11 cellular contexts compared by ENCODE assay signal in the genomic region with DNA sequence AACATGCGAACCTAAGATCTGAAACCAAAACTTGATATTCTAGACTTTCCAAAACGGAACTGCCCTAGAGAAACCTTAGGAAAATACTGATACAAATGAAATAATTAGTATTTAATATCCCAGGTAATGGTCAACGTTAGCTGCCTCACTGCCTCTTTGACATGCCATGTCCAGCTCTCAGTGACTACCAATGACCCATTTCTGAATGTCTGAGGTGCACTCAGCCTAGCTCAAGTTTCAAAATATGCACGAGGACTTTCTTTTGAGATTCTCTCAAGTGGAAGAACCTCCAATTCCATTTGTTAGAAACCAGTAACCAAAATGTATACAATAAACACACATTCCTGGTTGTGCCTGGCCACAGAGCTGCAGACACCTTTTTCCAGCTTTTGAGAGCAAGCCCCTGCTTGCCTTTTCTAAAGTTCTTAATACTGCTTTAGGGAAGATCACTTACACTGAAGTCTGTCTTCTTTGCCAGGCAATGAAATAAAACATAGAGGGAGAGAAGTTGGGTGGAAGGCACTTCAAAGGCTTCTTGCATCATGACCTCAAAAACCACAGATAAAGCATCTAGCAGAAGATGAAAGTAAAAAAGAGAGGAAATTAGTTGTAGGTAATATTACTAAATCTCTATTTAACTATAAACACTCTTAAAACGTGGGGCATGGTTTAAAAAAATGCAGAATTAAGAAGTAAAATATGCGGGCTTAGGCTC.
DNase-seq lines count a peak whose midpoint lies in the region; ATAC-seq and TF ChIP-seq lines count a peak whose summit lies in the region.
"Had no signal": no experiment of that assay in that cellular context is flagged by ENCODE, and none has a peak within 500 bp of the region (broad histone marks: within the 10 kb centered on the region; RNA-seq: fewer than 3 reads in every experiment).

No MANE protein-coding gene starts in this region.

- H3K9me3 Mint-ChIP-seq in activated CD8-positive, alpha-beta memory T cell treated with anti-CD3 and anti-CD28 coated beads, Interleukin-2, amount 10 ng/mL, durations not matched to agents 7 days and 5 days (ENCODE audit: low read depth): no peaks in the 10 kb centered on the region
- no peaks in the 10 kb centered on the region for H3K9me3 Mint-ChIP-seq in activated naive CD4-positive, alpha-beta T cell treated with anti-CD3 and anti-CD28 coated beads, Interleukin-2, amount 10 ng/mL, durations not matched to agents 7 days and 5 days

- in situ Hi-C loops in astrocyte of the spinal cord (cut with HindIII; ENCODE audit: low sequenced_read_pairs): no loop called here

- ATAC-seq in activated CD8-positive, alpha-beta memory T cell treated with anti-CD3 and anti-CD28 coated beads, Interleukin-2, amount 10 ng/mL, durations not matched to agents 7 days and 5 days: peak; percentile 37
- peak; percentile 21 for ATAC-seq in stimulated activated naive CD8-positive, alpha-beta T cell treated with anti-CD3 and anti-CD28 coated beads, Interleukin-15, Interleukin-2, amounts not matched to agents 100 U/mL and 50 U/mL, for 24 hours
- no peak for ATAC-seq in GM18502 (IDR thresholded peaks at IDR 0.05; ENCODE audit: poor library complexity, unreplicated experiment)

- H3K4me1 Mint-ChIP-seq in activated CD8-positive, alpha-beta memory T cell treated with anti-CD3 and anti-CD28 coated beads, Interleukin-2, amount 10 ng/mL, durations not matched to agents 7 days and 5 days: peaks cover 30% of the 10 kb centered on the region
- H3K4me1 Mint-ChIP-seq in activated naive CD4-positive, alpha-beta T cell treated with anti-CD3 and anti-CD28 coated beads, Interleukin-2, amount 10 ng/mL, durations not matched to agents 7 days and 5 days: peaks cover 37% of the 10 kb centered on the region

- no peak overlapping the region for H3K4me3 Mint-ChIP-seq in activated CD8-positive, alpha-beta memory T cell treated with anti-CD3 and anti-CD28 coated beads, Interleukin-2, amount 10 ng/mL, durations not matched to agents 7 days and 5 days
- H3K4me3 Mint-ChIP-seq in activated naive CD4-positive, alpha-beta T cell treated with anti-CD3 and anti-CD28 coated beads, Interleukin-2, amount 10 ng/mL, durations not matched to agents 7 days and 5 days: no peak overlapping the region

- H3K4me3 ChIP-seq in astrocyte of the spinal cord (ENCODE audit: low read depth, low read length): no peak overlapping the region

- DNase-seq in activated CD8-positive, alpha-beta memory T cell treated with anti-CD3 and anti-CD28 coated beads, Interleukin-2, amount 10 ng/mL, durations not matched to agents 7 days and 5 days: no peak
- DNase-seq in activated CD8-positive, alpha-beta memory T cell treated with anti-CD3 and anti-CD28 coated beads for 24 hours: no peak
- peak; percentile 51 for DNase-seq in NCI-H226
- DNase-seq in astrocyte of the spinal cord (ENCODE audit: low read depth, low spot score): peak; percentile 73
- DNase-seq in stimulated activated naive CD8-positive, alpha-beta T cell treated with anti-CD3 and anti-CD28 coated beads, Interleukin-15, Interleukin-2, amounts not matched to agents 100 U/mL and 50 U/mL, for 24 hours: no peak
- DNase-seq in activated naive CD4-positive, alpha-beta T cell treated with anti-CD3 and anti-CD28 coated beads, Interleukin-2, amount 10 ng/mL, durations not matched to agents 7 days and 5 days: no peak
- no peak for DNase-seq in AG20443 (ENCODE audit: low spot score)
- DNase-seq: foreskin fibroblast, GOT3, NCI-H69 had no signal

- TF ChIP-seq CTCF in astrocyte of the spinal cord (IDR thresholded peaks at IDR 0.05; ENCODE audit: low read depth, low read length): no peak

- no peak overlapping the region for H3K27ac Mint-ChIP-seq in activated CD8-positive, alpha-beta memory T cell treated with anti-CD3 and anti-CD28 coated beads, Interleukin-2, amount 10 ng/mL, durations not matched to agents 7 days and 5 days
- no peak overlapping the region for H3K27ac Mint-ChIP-seq in activated naive CD4-positive, alpha-beta T cell treated with anti-CD3 and anti-CD28 coated beads, Interleukin-2, amount 10 ng/mL, durations not matched to agents 7 days and 5 days

- H3K27me3 Mint-ChIP-seq in activated CD8-positive, alpha-beta memory T cell treated with anti-CD3 and anti-CD28 coated beads, Interleukin-2, amount 10 ng/mL, durations not matched to agents 7 days and 5 days: peaks cover 41% of the 10 kb centered on the region
- no peaks in the 10 kb centered on the region for H3K27me3 Mint-ChIP-seq in activated naive CD4-positive, alpha-beta T cell treated with anti-CD3 and anti-CD28 coated beads, Interleukin-2, amount 10 ng/mL, durations not matched to agents 7 days and 5 days

- CTCF ChIA-PET in activated CD8-positive, alpha-beta memory T cell treated with anti-CD3 and anti-CD28 coated beads, Interleukin-2, amount 10 ng/mL, durations not matched to agents 7 days and 5 days (lab: Charles Lee): interaction anchor here (0.9 to 1.9 kb wide), 2 partner anchors 13 to 76 kb away, joined by 3 to 5 read pairs; no protein-coding TSS in a partner anchor
- CTCF ChIA-PET in activated naive CD4-positive, alpha-beta T cell treated with anti-CD3 and anti-CD28 coated beads, Interleukin-2, amount 10 ng/mL, durations not matched to agents 7 days and 5 days (lab: Charles Lee): interaction anchor here (0.9 to 1.1 kb wide), 2 partner anchors 13 to 77 kb away, joined by 3 read pairs; no protein-coding TSS in a partner anchor

- H3K36me3 Mint-ChIP-seq in activated CD8-positive, alpha-beta memory T cell treated with anti-CD3 and anti-CD28 coated beads, Interleukin-2, amount 10 ng/mL, durations not matched to agents 7 days and 5 days: peaks cover 58% of the 10 kb centered on the region
- H3K36me3 Mint-ChIP-seq in activated naive CD4-positive, alpha-beta T cell treated with anti-CD3 and anti-CD28 coated beads, Interleukin-2, amount 10 ng/mL, durations not matched to agents 7 days and 5 days: peaks cover 31% of the 10 kb centered on the region

Comparison
In these comparisons a context has a peak if more than half of its experiments do, and no peak if none do; other contexts are left out.
1. DNase-seq: peak in NCI-H226 (single experiment) and astrocyte of the spinal cord (single experiment); none in activated CD8-positive, alpha-beta memory T cell treated with anti-CD3 and anti-CD28 coated beads, Interleukin-2, amount 10 ng/mL, durations not matched to agents 7 days and 5 days (single experiment), activated CD8-positive, alpha-beta memory T cell treated with anti-CD3 and anti-CD28 coated beads for 24 hours (single experiment), stimulated activated naive CD8-positive, alpha-beta T cell treated with anti-CD3 and anti-CD28 coated beads, Interleukin-15, Interleukin-2, amounts not matched to agents 100 U/mL and 50 U/mL, for 24 hours (single experiment), activated naive CD4-positive, alpha-beta T cell treated with anti-CD3 and anti-CD28 coated beads, Interleukin-2, amount 10 ng/mL, durations not matched to agents 7 days and 5 days (single experiment) and AG20443 (single experiment).